Comparison of ENCODE assay signal across 10 cellular contexts in genomic region chr3:98612996-98613517, GRCh38. TPM values are rescaled to one million over a fixed set of nuclear protein-coding genes. Genes with fewer than 3 reads are reported as not detected.
DNase-seq lines count a peak whose midpoint lies in the region; ATAC-seq, FAIRE-seq and TF ChIP-seq lines count a peak whose summit lies in the region.
"Had no signal": no experiment of that assay in that cellular context is flagged by ENCODE, and none has a peak within 500 bp of the region (broad histone marks: within the 10 kb centered on the region; RNA-seq: fewer than 3 reads in every experiment).

No MANE protein-coding gene starts in this region.

- H3K36me3 Mint-ChIP-seq in activated CD8-positive, alpha-beta T cell treated with anti-CD3 and anti-CD28 coated beads for 36 hours (ENCODE audit: low read depth) = no peaks in the 10 kb centered on the region

- H3K27me3 Mint-ChIP-seq in activated CD8-positive, alpha-beta T cell treated with anti-CD3 and anti-CD28 coated beads for 36 hours = no peaks in the 10 kb centered on the region

- H3K9ac ChIP-seq in keratinocyte (ENCODE audit: control insufficient read depth, extremely low read depth, insufficient read depth, low read length) = no peak overlapping the region

- H3K27ac ChIP-seq in keratinocyte (ENCODE audit: control insufficient read depth, insufficient read depth, low read length) = no peak overlapping the region
- H3K27ac ChIP-seq: cardiac muscle cell had no signal

- no peak overlapping the region for H3K4me3 Mint-ChIP-seq in activated CD8-positive, alpha-beta T cell treated with anti-CD3 and anti-CD28 coated beads for 36 hours
- H3K4me3 Mint-ChIP-seq: B cell had no signal

- H3K9me3 Mint-ChIP-seq in activated CD8-positive, alpha-beta T cell treated with anti-CD3 and anti-CD28 coated beads for 36 hours = peaks cover 8% of the 10 kb centered on the region

- no peak for FAIRE-seq in keratinocyte (lab: Jason Lieb, UNC)

- no peak overlapping the region for H3K4me2 ChIP-seq in keratinocyte (ENCODE audit: control insufficient read depth, extremely low read depth, insufficient read depth, low read depth, low read length)

- no peaks in the 10 kb centered on the region for H3K9me3 ChIP-seq in keratinocyte (ENCODE audit: control insufficient read depth, low read depth, low read length)

- no peaks in the 10 kb centered on the region for H3K4me1 Mint-ChIP-seq in activated CD8-positive, alpha-beta T cell treated with anti-CD3 and anti-CD28 coated beads for 36 hours (ENCODE audit: low read depth)
- H3K4me1 Mint-ChIP-seq: B cell had no signal

- H3K27ac Mint-ChIP-seq in activated CD8-positive, alpha-beta T cell treated with anti-CD3 and anti-CD28 coated beads for 36 hours = no peak overlapping the region
- H3K27ac Mint-ChIP-seq: B cell had no signal

- DNase-seq in EH (ENCODE audit: low read depth) = peak; percentile 15
- no peak for DNase-seq in keratinocyte (ENCODE audit: low read depth, low spot score)
- DNase-seq in DMS 273 treated with DMSO at 0.1 percent for 48 hours (lab: John Stamatoyannopoulos, UW) = no peak
- DNase-seq in activated CD8-positive, alpha-beta T cell treated with anti-CD3 and anti-CD28 coated beads for 36 hours = no peak
- no peak for DNase-seq in NCI-H2171 (lab: John Stamatoyannopoulos, UW)
- DNase-seq in effector CD4-positive, alpha-beta T cell = no peak

- no peaks in the 10 kb centered on the region for H3K79me2 ChIP-seq in keratinocyte (ENCODE audit: control insufficient read depth, insufficient read depth, low read length)

- no peaks in the 10 kb centered on the region for H4K20me1 ChIP-seq in keratinocyte (ENCODE audit: control insufficient read depth, extremely low read depth, insufficient read depth, low read length)

- H3K4me3 ChIP-seq in keratinocyte (ENCODE audit: control insufficient read depth in 2 of 3, extremely low read depth in 1 of 3, insufficient read depth in 2 of 3, low read depth in 1 of 3, low read length in 3 of 3) = no peak overlapping the region
- H3K4me3 ChIP-seq: cardiac muscle cell had no signal

- dilution Hi-C loops in keratinocyte (cut with MboI; ENCODE audit: extremely low pct_ligation_motif_present, low sequenced_read_pairs) = loop anchor here (25.0 kb wide), 1 partner anchor 174 kb away; no protein-coding TSS in a partner anchor

- intact Hi-C loops in activated CD8-positive, alpha-beta T cell treated with anti-CD3 and anti-CD28 coated beads for 36 hours (cut with micrococcal nuclease) = no loop called here

- H3K9me1 ChIP-seq in keratinocyte (ENCODE audit: control insufficient read depth, extremely low read depth, insufficient read depth, low read length) = no peaks in the 10 kb centered on the region

- TF ChIP-seq CTCF in keratinocyte (optimal IDR thresholded peaks at IDR 0.05 in 1 of 3, IDR thresholded peaks at IDR 0.05 in 1 of 3, conservative IDR thresholded peaks at IDR 0.05 in 1 of 3; ENCODE audit: extremely low read depth in 1 of 3, insufficient read depth in 2 of 3, low read length in 3 of 3) = no peak
- TF ChIP-seq CTCF in activated CD8-positive, alpha-beta T cell treated with anti-CD3 and anti-CD28 coated beads for 36 hours (IDR thresholded peaks at IDR 0.05) = no peak

- POLR2A ChIA-PET in activated CD8-positive, alpha-beta T cell treated with anti-CD3 and anti-CD28 coated beads for 36 hours (lab: Charles Lee) = no interaction called here

- H3K36me3 ChIP-seq in keratinocyte (ENCODE audit: control insufficient read depth in 2 of 2, extremely low read depth in 1 of 2, insufficient read depth in 2 of 2, low read length in 2 of 2) = no peaks in the 10 kb centered on the region
- H3K36me3 ChIP-seq: cardiac muscle cell had no signal

- H3K27me3 ChIP-seq in keratinocyte (ENCODE audit: control insufficient read depth, extremely low read depth, insufficient read depth, low read length) = no peaks in the 10 kb centered on the region
- H3K27me3 ChIP-seq: cardiac muscle cell had no signal

- CTCF ChIA-PET in activated CD8-positive, alpha-beta T cell treated with anti-CD3 and anti-CD28 coated beads for 36 hours (lab: Charles Lee) = interaction anchor here (1.2 to 4.5 kb wide), 4 partner anchors 11 to 200 kb away, joined by 3 to 19 read pairs (median 4); no protein-coding TSS in a partner anchor

- H3K4me1 ChIP-seq in keratinocyte (ENCODE audit: control insufficient read depth, extremely low read depth, insufficient read depth, low read length) = no peaks in the 10 kb centered on the region

- H2AFZ ChIP-seq in keratinocyte (ENCODE audit: control insufficient read depth, low read length) = peak overlapping the region; percentile 60

- peak; percentile 95 for ATAC-seq in GM21515 (IDR thresholded peaks at IDR 0.05; ENCODE audit: unreplicated experiment)
- ATAC-seq in HG03439 (IDR thresholded peaks at IDR 0.05; ENCODE audit: unreplicated experiment) = peak; percentile 86
- ATAC-seq in activated CD8-positive, alpha-beta T cell treated with anti-CD3 and anti-CD28 coated beads for 36 hours = no peak

RNA-seq across cellular contexts. Expression of gene CPOX, which starts 19.6 kb away (rescaled TPM):
- polyA plus RNA-seq in keratinocyte = 19.2 to 29.4 TPM (median 21.0 TPM) in 3 replicates
- polyA plus RNA-seq in keratinocyte (2011; ENCODE audit: low read depth) = 9.9 TPM
- 13.6 and 18.2 TPM in 2 replicates for polyA plus RNA-seq in keratinocyte (2011; cell fraction: cytosol; rRNA removed)
- polyA plus RNA-seq in keratinocyte (2011; cell fraction: nucleus; rRNA removed) = 36.0 and 53.1 TPM in 2 replicates
- 11.2 and 19.7 TPM in 2 replicates for polyA plus RNA-seq in keratinocyte (2012; ENCODE audit: low replicate concordance)
- polyA minus RNA-seq in keratinocyte = 8.3 to 18.4 TPM (median 10.4 TPM) in 3 replicates
- 10.7 TPM for polyA minus RNA-seq in keratinocyte (2011; cell fraction: cytosol; rRNA and poly(A)+ RNA removed)
- 11.5 and 14.3 TPM in 2 replicates for polyA minus RNA-seq in keratinocyte (2011; cell fraction: nucleus; rRNA and poly(A)+ RNA removed)
- total RNA-seq in activated CD8-positive, alpha-beta T cell treated with anti-CD3 and anti-CD28 coated beads for 36 hours = 10 to 100 TPM; 40.5 to 45.3 TPM
